In genomic region chr14:69358233-69358963, GRCh38 we compare ENCODE assay signal across 13 cellular contexts. TPM values are rescaled to one million over a fixed set of nuclear protein-coding genes. Genes with fewer than 3 reads are reported as not detected.
DNase-seq lines count a peak whose midpoint lies in the region; FAIRE-seq and TF ChIP-seq lines count a peak whose summit lies in the region.
"Had no signal": no experiment of that assay in that cellular context is flagged by ENCODE, and none has a peak within 500 bp of the region (broad histone marks: within the 10 kb centered on the region; RNA-seq: fewer than 3 reads in every experiment).

No MANE protein-coding gene starts in this region.

- intact Hi-C loops in activated T-helper 1 cell treated with anti-CD3 and anti-CD28 coated beads, Interleukin-12 subunit alpha, Interleukin-12 subunit beta, Interleukin-2, Interleukin-4 antibody, amounts not matched to agents 30 ng/mL and 10 ng/mL and 1 ng/mL, durations not matched to agents 14 hours and 24 hours and 36 hours (cut with micrococcal nuclease), result no loop called here

- FAIRE-seq in GM19239 (lab: Jason Lieb, UNC), result peak; percentile 61
- FAIRE-seq: H1 had no signal

- H3K36me3 Mint-ChIP-seq in activated T-helper 1 cell treated with anti-CD3 and anti-CD28 coated beads, Interleukin-12 subunit alpha, Interleukin-12 subunit beta, Interleukin-2, Interleukin-4 antibody, amounts not matched to agents 30 ng/mL and 10 ng/mL and 1 ng/mL, durations not matched to agents 14 hours and 24 hours and 36 hours (ENCODE audit: low read depth), result peaks cover 5% of the 10 kb centered on the region
- H3K36me3 Mint-ChIP-seq: CD8-positive, alpha-beta T cell; IgD-negative memory B cell had no signal

- no peak overlapping the region for H3K4me3 Mint-ChIP-seq in activated T-helper 1 cell treated with anti-CD3 and anti-CD28 coated beads, Interleukin-12 subunit alpha, Interleukin-12 subunit beta, Interleukin-2, Interleukin-4 antibody, amounts not matched to agents 30 ng/mL and 10 ng/mL and 1 ng/mL, durations not matched to agents 14 hours and 24 hours and 36 hours
- H3K4me3 Mint-ChIP-seq: CD8-positive, alpha-beta T cell had no signal

- H3K9me3 Mint-ChIP-seq in activated T-helper 1 cell treated with anti-CD3 and anti-CD28 coated beads, Interleukin-12 subunit alpha, Interleukin-12 subunit beta, Interleukin-2, Interleukin-4 antibody, amounts not matched to agents 30 ng/mL and 10 ng/mL and 1 ng/mL, durations not matched to agents 14 hours and 24 hours and 36 hours, result no peaks in the 10 kb centered on the region
- H3K9me3 Mint-ChIP-seq: CD8-positive, alpha-beta T cell; IgD-negative memory B cell had no signal

- DNase-seq in GM10266 (ENCODE audit: extremely low spot score), result peak; percentile 50
- no peak for DNase-seq in GM19239 (ENCODE audit: insufficient read length, low spot score)
- no peak for DNase-seq in activated T-helper 1 cell treated with anti-CD3 and anti-CD28 coated beads, Interleukin-12 subunit alpha, Interleukin-12 subunit beta, Interleukin-2, Interleukin-4 antibody, amounts not matched to agents 30 ng/mL and 10 ng/mL and 1 ng/mL, durations not matched to agents 14 hours and 24 hours and 36 hours (ENCODE audit: low spot score)
- peak; percentile 23 for DNase-seq in stimulated activated CD4-positive, alpha-beta T cell treated with anti-CD3 and anti-CD28 coated beads, Interleukin-4, amount 100 ng/mL, for 1 hour
- no peak for DNase-seq in NCI-H82 treated with DMSO at 0.1 percent for 48 hours (lab: John Stamatoyannopoulos, UW; ENCODE audit: unreplicated experiment)
- no peak for DNase-seq in globus pallidus (ENCODE audit: low spot score)
- no peak for DNase-seq in NOMO-1 treated with DMSO at 0.1 percent for 48 hours (lab: John Stamatoyannopoulos, UW; ENCODE audit: unreplicated experiment)
- DNase-seq in NCI-H1436 treated with DMSO at 0.1 percent for 48 hours (lab: John Stamatoyannopoulos, UW), result no peak
- DNase-seq: CD8-positive, alpha-beta T cell; mesenchymal stem cell; NCI-H187 had no signal

- TF ChIP-seq CTCF in GM10266 (IDR thresholded peaks at IDR 0.05; ENCODE audit: control insufficient read depth, insufficient read depth, low read depth, missing control alignments), result no peak

- peak overlapping the region; percentile 23 for H3K27ac Mint-ChIP-seq in activated T-helper 1 cell treated with anti-CD3 and anti-CD28 coated beads, Interleukin-12 subunit alpha, Interleukin-12 subunit beta, Interleukin-2, Interleukin-4 antibody, amounts not matched to agents 30 ng/mL and 10 ng/mL and 1 ng/mL, durations not matched to agents 14 hours and 24 hours and 36 hours
- H3K27ac Mint-ChIP-seq: CD8-positive, alpha-beta T cell had no signal

- H3K4me1 Mint-ChIP-seq in activated T-helper 1 cell treated with anti-CD3 and anti-CD28 coated beads, Interleukin-12 subunit alpha, Interleukin-12 subunit beta, Interleukin-2, Interleukin-4 antibody, amounts not matched to agents 30 ng/mL and 10 ng/mL and 1 ng/mL, durations not matched to agents 14 hours and 24 hours and 36 hours (ENCODE audit: low read depth), result peaks cover 43% of the 10 kb centered on the region

- H3K27me3 Mint-ChIP-seq in activated T-helper 1 cell treated with anti-CD3 and anti-CD28 coated beads, Interleukin-12 subunit alpha, Interleukin-12 subunit beta, Interleukin-2, Interleukin-4 antibody, amounts not matched to agents 30 ng/mL and 10 ng/mL and 1 ng/mL, durations not matched to agents 14 hours and 24 hours and 36 hours (ENCODE audit: insufficient read depth), result peaks cover 2% of the 10 kb centered on the region

RNA-seq across cellular contexts. Expression of gene ERH, which starts 39.7 kb away (rescaled TPM):
- 400 and 421 TPM in 2 replicates for total RNA-seq in activated T-helper 1 cell treated with anti-CD3 and anti-CD28 coated beads, Interleukin-12 subunit alpha, Interleukin-12 subunit beta, Interleukin-2, Interleukin-4 antibody, amounts not matched to agents 30 ng/mL and 10 ng/mL and 1 ng/mL, durations not matched to agents 14 hours and 24 hours and 36 hours

RNA-seq across cellular contexts. Expression of gene SLC39A9, which starts 40.1 kb away (rescaled TPM):
- 51.6 and 53.7 TPM in 2 replicates for total RNA-seq in activated T-helper 1 cell treated with anti-CD3 and anti-CD28 coated beads, Interleukin-12 subunit alpha, Interleukin-12 subunit beta, Interleukin-2, Interleukin-4 antibody, amounts not matched to agents 30 ng/mL and 10 ng/mL and 1 ng/mL, durations not matched to agents 14 hours and 24 hours and 36 hours

Comparison
In these comparisons a context has a peak if more than half of its experiments do, and no peak if none do; other contexts are left out.
1. DNase-seq: peak in GM10266 (single experiment) and stimulated activated CD4-positive, alpha-beta T cell treated with anti-CD3 and anti-CD28 coated beads, Interleukin-4, amount 100 ng/mL, for 1 hour (single experiment); none in GM19239 (single experiment), activated T-helper 1 cell treated with anti-CD3 and anti-CD28 coated beads, Interleukin-12 subunit alpha, Interleukin-12 subunit beta, Interleukin-2, Interleukin-4 antibody, amounts not matched to agents 30 ng/mL and 10 ng/mL and 1 ng/mL, durations not matched to agents 14 hours and 24 hours and 36 hours (single experiment), NCI-H82 treated with DMSO at 0.1 percent for 48 hours (single experiment), globus pallidus (single experiment), NOMO-1 treated with DMSO at 0.1 percent for 48 hours (single experiment) and NCI-H1436 treated with DMSO at 0.1 percent for 48 hours (single experiment).